1 cellular context compared by ENCODE assay signal in genomic region chr4:1792832-1793495, GRCh38.
A peak's percentile ranks its signal among the peaks of the same experiment; 100 is the strongest.
TF ChIP-seq lines count a peak whose summit lies in the region.

Gene FGFR3, plus strand, starts transcription at chr4:1793293. Its CDS starts 642 bp downstream, at chr4:1793935.

TF ChIP-seq in HepG2, 621 proteins besides CTCF, POLR2A, EP300 and RAD21 (continued from another document and continues in another):
- TF ChIP-seq MTERF4 (CRISPR knock-in tag; IDR thresholded peaks at IDR 0.05), result no peak
- TF ChIP-seq PAXIP1 (CRISPR knock-in tag; conservative IDR thresholded peaks at IDR 0.05), result 0 out of 2 replicates have a peak, but pooled peaks have one; percentile 17
- no peak for TF ChIP-seq SETDB1 (CRISPR knock-in tag; IDR thresholded peaks at IDR 0.05; ENCODE audit: borderline replicate concordance)
- no peak for TF ChIP-seq ZNF572 (CRISPR knock-in tag; IDR thresholded peaks at IDR 0.05)
- no peak for TF ChIP-seq BHLHE40 (IDR thresholded peaks at IDR 0.05; ENCODE audit: low read length)
- 0 out of 2 replicates have a peak, but pooled peaks have one; percentile 38 for TF ChIP-seq ZFP91 (CRISPR knock-in tag; IDR thresholded peaks at IDR 0.05; ENCODE audit: borderline replicate concordance)
- TF ChIP-seq PLRG1 (conservative IDR thresholded peaks at IDR 0.05), result no peak
- TF ChIP-seq, protein P1, sequence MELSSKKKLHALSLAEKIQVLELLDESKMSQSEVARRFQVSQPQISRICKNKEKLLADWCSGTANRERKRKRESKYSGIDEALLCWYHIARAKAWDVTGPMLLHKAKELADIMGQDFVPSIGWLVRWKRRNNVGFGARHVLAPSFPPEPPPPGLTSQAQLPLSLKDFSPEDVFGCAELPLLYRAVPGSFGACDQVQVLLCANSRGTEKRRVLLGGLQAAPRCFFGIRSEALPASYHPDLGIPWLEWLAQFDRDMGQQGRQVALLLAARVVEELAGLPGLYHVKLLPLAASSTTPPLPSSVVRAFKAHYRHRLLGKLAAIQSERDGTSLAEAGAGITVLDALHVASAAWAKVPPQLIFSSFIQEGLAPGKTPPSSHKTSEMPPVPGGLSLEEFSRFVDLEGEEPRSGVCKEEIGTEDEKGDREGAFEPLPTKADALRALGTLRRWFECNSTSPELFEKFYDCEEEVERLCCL (CRISPR knock-in tag; IDR thresholded peaks at IDR 0.05; ENCODE audit: borderline replicate concordance), result no peak
- no peak for TF ChIP-seq MAFG (CRISPR knock-in tag; IDR thresholded peaks at IDR 0.05)
- TF ChIP-seq ZBTB42 (CRISPR knock-in tag; IDR thresholded peaks at IDR 0.05), result no peak
- no peak for TF ChIP-seq FOXK2 (IDR thresholded peaks at IDR 0.05)
- TF ChIP-seq TBX2 (CRISPR knock-in tag; IDR thresholded peaks at IDR 0.05; ENCODE audit: borderline replicate concordance), result no peak
- TF ChIP-seq ZFP36L2 (CRISPR knock-in tag; IDR thresholded peaks at IDR 0.05), result no peak
- no peak for TF ChIP-seq ZNF580 (CRISPR knock-in tag; IDR thresholded peaks at IDR 0.05; ENCODE audit: borderline replicate concordance, low read depth)
- TF ChIP-seq ZNF276 (CRISPR knock-in tag; IDR thresholded peaks at IDR 0.05; ENCODE audit: low read depth), result no peak
- TF ChIP-seq ZBTB8A (CRISPR knock-in tag; IDR thresholded peaks at IDR 0.05; ENCODE audit: borderline replicate concordance, low read depth), result no peak
- TF ChIP-seq, protein P2, sequence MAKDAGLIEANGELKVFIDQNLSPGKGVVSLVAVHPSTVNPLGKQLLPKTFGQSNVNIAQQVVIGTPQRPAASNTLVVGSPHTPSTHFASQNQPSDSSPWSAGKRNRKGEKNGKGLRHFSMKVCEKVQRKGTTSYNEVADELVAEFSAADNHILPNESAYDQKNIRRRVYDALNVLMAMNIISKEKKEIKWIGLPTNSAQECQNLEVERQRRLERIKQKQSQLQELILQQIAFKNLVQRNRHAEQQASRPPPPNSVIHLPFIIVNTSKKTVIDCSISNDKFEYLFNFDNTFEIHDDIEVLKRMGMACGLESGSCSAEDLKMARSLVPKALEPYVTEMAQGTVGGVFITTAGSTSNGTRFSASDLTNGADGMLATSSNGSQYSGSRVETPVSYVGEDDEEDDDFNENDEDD (CRISPR knock-in tag; IDR thresholded peaks at IDR 0.05; ENCODE audit: borderline replicate concordance), result peak; percentile 70; the same call in 1 of the 2 replicates
- TF ChIP-seq ZBTB39 (CRISPR knock-in tag; IDR thresholded peaks at IDR 0.05), result no peak
- no peak for TF ChIP-seq ZNF670 (CRISPR knock-in tag; IDR thresholded peaks at IDR 0.05; ENCODE audit: borderline replicate concordance)
- peak in 1 of 2 experiments; percentile 11; a peak in 1 of 4 replicates for TF ChIP-seq KLF16 (CRISPR knock-in tag; IDR thresholded peaks at IDR 0.05)
- TF ChIP-seq ZKSCAN5 (CRISPR knock-in tag; IDR thresholded peaks at IDR 0.05), result no peak
- no peak for TF ChIP-seq CREB1 (IDR thresholded peaks at IDR 0.05)
- no peak for TF ChIP-seq CREB1 (CRISPR knock-in tag; IDR thresholded peaks at IDR 0.05)
- no peak for TF ChIP-seq SMAD3 (CRISPR knock-in tag; IDR thresholded peaks at IDR 0.05)
- no peak for TF ChIP-seq HNF4A (CRISPR knock-in tag; IDR thresholded peaks at IDR 0.05)
- TF ChIP-seq SAFB2 (CRISPR knock-in tag; IDR thresholded peaks at IDR 0.05; ENCODE audit: borderline replicate concordance, low read depth), result no peak; the same call in 1 of the 2 replicates
- no peak for TF ChIP-seq ZNF430 (CRISPR knock-in tag; IDR thresholded peaks at IDR 0.05)
- TF ChIP-seq IRF1 (CRISPR knock-in tag; IDR thresholded peaks at IDR 0.05; ENCODE audit: low read depth), result no peak
- TF ChIP-seq HMG20B (CRISPR knock-in tag; conservative IDR thresholded peaks at IDR 0.05), result no peak
- TF ChIP-seq, protein P3, sequence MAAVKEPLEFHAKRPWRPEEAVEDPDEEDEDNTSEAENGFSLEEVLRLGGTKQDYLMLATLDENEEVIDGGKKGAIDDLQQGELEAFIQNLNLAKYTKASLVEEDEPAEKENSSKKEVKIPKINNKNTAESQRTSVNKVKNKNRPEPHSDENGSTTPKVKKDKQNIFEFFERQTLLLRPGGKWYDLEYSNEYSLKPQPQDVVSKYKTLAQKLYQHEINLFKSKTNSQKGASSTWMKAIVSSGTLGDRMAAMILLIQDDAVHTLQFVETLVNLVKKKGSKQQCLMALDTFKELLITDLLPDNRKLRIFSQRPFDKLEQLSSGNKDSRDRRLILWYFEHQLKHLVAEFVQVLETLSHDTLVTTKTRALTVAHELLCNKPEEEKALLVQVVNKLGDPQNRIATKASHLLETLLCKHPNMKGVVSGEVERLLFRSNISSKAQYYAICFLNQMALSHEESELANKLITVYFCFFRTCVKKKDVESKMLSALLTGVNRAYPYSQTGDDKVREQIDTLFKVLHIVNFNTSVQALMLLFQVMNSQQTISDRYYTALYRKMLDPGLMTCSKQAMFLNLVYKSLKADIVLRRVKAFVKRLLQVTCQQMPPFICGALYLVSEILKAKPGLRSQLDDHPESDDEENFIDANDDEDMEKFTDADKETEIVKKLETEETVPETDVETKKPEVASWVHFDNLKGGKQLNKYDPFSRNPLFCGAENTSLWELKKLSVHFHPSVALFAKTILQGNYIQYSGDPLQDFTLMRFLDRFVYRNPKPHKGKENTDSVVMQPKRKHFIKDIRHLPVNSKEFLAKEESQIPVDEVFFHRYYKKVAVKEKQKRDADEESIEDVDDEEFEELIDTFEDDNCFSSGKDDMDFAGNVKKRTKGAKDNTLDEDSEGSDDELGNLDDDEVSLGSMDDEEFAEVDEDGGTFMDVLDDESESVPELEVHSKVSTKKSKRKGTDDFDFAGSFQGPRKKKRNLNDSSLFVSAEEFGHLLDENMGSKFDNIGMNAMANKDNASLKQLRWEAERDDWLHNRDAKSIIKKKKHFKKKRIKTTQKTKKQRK (IDR thresholded peaks at IDR 0.05; ENCODE audit: low read length), result no peak
- no peak for TF ChIP-seq ZNF101 (CRISPR knock-in tag; IDR thresholded peaks at IDR 0.05; ENCODE audit: borderline replicate concordance, low read depth)
- TF ChIP-seq SMYD3 (CRISPR knock-in tag; IDR thresholded peaks at IDR 0.05), result no peak
- TF ChIP-seq ZGPAT (CRISPR knock-in tag; IDR thresholded peaks at IDR 0.05), result peak; percentile 52; the same call in 1 of the 2 replicates
- no peak for TF ChIP-seq ZBTB34 (CRISPR knock-in tag; IDR thresholded peaks at IDR 0.05)
- 0 out of 2 replicates have a peak, but pooled peaks have one; percentile 15 for TF ChIP-seq MAZ (IDR thresholded peaks at IDR 0.05; ENCODE audit: borderline replicate concordance, low read depth, low read length)
- no peak; the same call in 1 of the 2 replicates for TF ChIP-seq MAZ (CRISPR knock-in tag; IDR thresholded peaks at IDR 0.05; ENCODE audit: low read depth)
- no peak for TF ChIP-seq ZSCAN12 (CRISPR knock-in tag; IDR thresholded peaks at IDR 0.05)
- no peak for TF ChIP-seq TRIM24 (CRISPR knock-in tag; IDR thresholded peaks at IDR 0.05)
- TF ChIP-seq ZBTB7B (CRISPR knock-in tag; IDR thresholded peaks at IDR 0.05), result no peak
- TF ChIP-seq TOPORS (CRISPR knock-in tag; IDR thresholded peaks at IDR 0.05), result no peak
- 0 out of 2 replicates have a peak, but pooled peaks have one; percentile 3 for TF ChIP-seq RELA (CRISPR knock-in tag; IDR thresholded peaks at IDR 0.05)
- no peak for TF ChIP-seq KLF12 (CRISPR knock-in tag; IDR thresholded peaks at IDR 0.05; ENCODE audit: borderline replicate concordance)
